In genomic region chr22:28783786-28784671, GRCh38 we compare ENCODE assay signal across 12 cellular contexts. TPM values are rescaled to one million over a fixed set of nuclear protein-coding genes. Genes with fewer than 3 reads are reported as not detected.
DNase-seq lines count a peak whose midpoint lies in the region; ATAC-seq and TF ChIP-seq lines count a peak whose summit lies in the region.
"Had no signal": no experiment of that assay in that cellular context is flagged by ENCODE, and none has a peak within 500 bp of the region (broad histone marks: within the 10 kb centered on the region; RNA-seq: fewer than 3 reads in every experiment).

No MANE protein-coding gene starts in this region.

- H3K4me3 ChIP-seq in DOHH2 (ENCODE audit: low read length) (no peak overlapping the region), sigmoid colon (no peak overlapping the region)
- H3K4me3 ChIP-seq: SJSA1 had no signal

- H3K9me3 ChIP-seq in DOHH2 (ENCODE audit: control insufficient read depth, insufficient read depth, low read length) = no peaks in the 10 kb centered on the region
- H3K9me3 ChIP-seq in sigmoid colon = no peaks in the 10 kb centered on the region
- H3K9me3 ChIP-seq: SJSA1 had no signal

- WGBS in sigmoid colon, 2 donors = 12 to 50% methylated on average over 4 of the region's 4 CpGs

- no peak for TF ChIP-seq EP300 in sigmoid colon (IDR thresholded peaks at IDR 0.05)

- H3K4me2 ChIP-seq in DOHH2 (ENCODE audit: low read length) = peak overlapping the region; percentile 73

- peak; percentile 87 for ATAC-seq in left colon

- H3K27ac ChIP-seq in DOHH2 (ENCODE audit: low read depth, low read length) (peak overlapping the region; percentile 80), sigmoid colon (peak overlapping the region in 3 of 4 donors; percentile 71 to 84 (median 77))
- H3K27ac ChIP-seq: SJSA1 had no signal

- H4K20me1 ChIP-seq in DOHH2 (ENCODE audit: control insufficient read depth, insufficient read depth, low read depth, low read length) = peaks cover 4% of the 10 kb centered on the region; the same call in 1 of the 2 replicates

- intact Hi-C loops in left colon (cut with DNase I, micrococcal nuclease) = no loop called here
- intact Hi-C loops in sigmoid colon (cut with DNase I) = no loop called here

- DNase-seq in NCI-H510A (lab: John Stamatoyannopoulos, UW) (peak; percentile 35), left colon (no peak), sigmoid colon (no peak), ecto neural progenitor cell (ENCODE audit: low spot score) (no peak), NCI-H748 (lab: John Stamatoyannopoulos, UW; ENCODE audit: unreplicated experiment) (no peak), GM13977 (ENCODE audit: low spot score) (no peak)
- DNase-seq: effector CD4-positive, alpha-beta T cell; head of caudate nucleus; mesendoderm; NCI-H1105 had no signal

- in situ Hi-C loops in GM13977 (cut with MboI; ENCODE audit: low pct_unique_long_range_greater_than_20kb, low sequenced_read_pairs, unreplicated experiment) = no loop called here

- H3K79me2 ChIP-seq in DOHH2 (ENCODE audit: control insufficient read depth, low read length) = peaks cover 52% of the 10 kb centered on the region

- peaks cover 18% of the 10 kb centered on the region for H3F3A ChIP-seq in DOHH2 (ENCODE audit: control insufficient read depth, insufficient read depth)

- H3K27me3 ChIP-seq in DOHH2 (ENCODE audit: control insufficient read depth, low read length) (no peaks in the 10 kb centered on the region), sigmoid colon (no peaks in the 10 kb centered on the region)

- peaks cover 94% of the 10 kb centered on the region for H3K36me3 ChIP-seq in DOHH2 (ENCODE audit: control insufficient read depth, low read length)
- H3K36me3 ChIP-seq in sigmoid colon = peaks cover 0 to 79% (median 22%) of the 10 kb centered on the region in 4 donors

- H3K9me2 ChIP-seq in DOHH2 (replicated peaks; ENCODE audit: control insufficient read depth, low read length) = no peaks in the 10 kb centered on the region

- TF ChIP-seq CTCF in DOHH2 (IDR thresholded peaks at IDR 0.05; ENCODE audit: low read depth, low read length, poor library complexity, severe bottlenecking) (no peak), sigmoid colon (IDR thresholded peaks at IDR 0.05) (no peak), GM13977 (IDR thresholded peaks at IDR 0.05; ENCODE audit: extremely low read depth, insufficient read depth, missing control alignments) (no peak)

- TF ChIP-seq POLR2A in sigmoid colon (IDR thresholded peaks at IDR 0.05) = no peak

- H3K4me1 ChIP-seq in DOHH2 (ENCODE audit: control insufficient read depth, low read length) = peaks cover 82% of the 10 kb centered on the region
- peaks cover 0 to 74% (median 54%) of the 10 kb centered on the region in 4 donors for H3K4me1 ChIP-seq in sigmoid colon
- H3K4me1 ChIP-seq: SJSA1 had no signal

RNA-seq across cellular contexts. Expression of gene CCDC117, which starts 11.5 kb away (rescaled TPM):
- 10 to 100 TPM; 15.2 to 17.0 TPM for total RNA-seq in left colon
- total RNA-seq in sigmoid colon = 10 to 100 TPM; 23.9 to 33.2 (median 29.8) TPM
- polyA plus RNA-seq in sigmoid colon = 10 to 100 TPM in 1 of 3 donors, 1 to 10 TPM in 2; 9.6 to 10.4 (median 9.6) TPM

RNA-seq across cellular contexts. Expression of gene XBP1, which starts 16.3 kb away (rescaled TPM):
- total RNA-seq in left colon = 100 to 1,000 TPM; 206 to 255 TPM
- 100 to 1,000 TPM in 2 of 4 donors, 10 to 100 TPM in 2; 76.7 to 126 (median 106) TPM for total RNA-seq in sigmoid colon
- 100 to 1,000 TPM in 2 of 3 donors, 10 to 100 TPM in 1; 87.6 to 134 (median 106) TPM for polyA plus RNA-seq in sigmoid colon

RNA-seq across cellular contexts. Expression of gene HSCB, which starts 42.2 kb away (rescaled TPM):
- total RNA-seq in left colon (10 to 100 TPM; 10.9 to 12.8 TPM), sigmoid colon (10 to 100 TPM; 29.9 to 67.5 (median 32.5) TPM)
- 10 to 100 TPM; 16.6 to 28.8 (median 19.5) TPM for polyA plus RNA-seq in sigmoid colon

RNA-seq across cellular contexts. Expression of gene CHEK2, which starts 42.4 kb away (rescaled TPM):
- 10 to 100 TPM in 1 of 2 donors, 1 to 10 TPM in 1; 9.0 to 16.0 TPM for total RNA-seq in left colon
- 1 to 10 TPM; 2.8 to 4.6 (median 3.6) TPM for total RNA-seq in sigmoid colon
- polyA plus RNA-seq in sigmoid colon = 10 to 100 TPM; 10.2 to 17.4 (median 10.6) TPM
